Comparison of ENCODE assay signal across 1 cellular context in genomic region chr2:53970095-53970897, GRCh38.
TF ChIP-seq lines count a peak whose summit lies in the region.

No MANE protein-coding gene starts in this region.

TF ChIP-seq in GM23338, 12 proteins besides CTCF, POLR2A, EP300 and RAD21 (continued from another document):
- TF ChIP-seq REST (IDR thresholded peaks at IDR 0.05; ENCODE audit: unreplicated experiment): no peak
- no peak for TF ChIP-seq ZNF331 (CRISPR knock-in tag; IDR thresholded peaks at IDR 0.05; ENCODE audit: low read depth)
- no peak for TF ChIP-seq JUNB (IDR thresholded peaks at IDR 0.05; ENCODE audit: unreplicated experiment)
- TF ChIP-seq CREB1 (CRISPR knock-in tag; IDR thresholded peaks at IDR 0.05; ENCODE audit: low read depth): no peak
- no peak for TF ChIP-seq NANOG (IDR thresholded peaks at IDR 0.05; ENCODE audit: borderline replicate concordance)
- TF ChIP-seq POLR2AphosphoS5 (IDR thresholded peaks at IDR 0.05; ENCODE audit: low read depth): no peak
